ENCODE assay signal across 26 cellular contexts in the genomic region with DNA sequence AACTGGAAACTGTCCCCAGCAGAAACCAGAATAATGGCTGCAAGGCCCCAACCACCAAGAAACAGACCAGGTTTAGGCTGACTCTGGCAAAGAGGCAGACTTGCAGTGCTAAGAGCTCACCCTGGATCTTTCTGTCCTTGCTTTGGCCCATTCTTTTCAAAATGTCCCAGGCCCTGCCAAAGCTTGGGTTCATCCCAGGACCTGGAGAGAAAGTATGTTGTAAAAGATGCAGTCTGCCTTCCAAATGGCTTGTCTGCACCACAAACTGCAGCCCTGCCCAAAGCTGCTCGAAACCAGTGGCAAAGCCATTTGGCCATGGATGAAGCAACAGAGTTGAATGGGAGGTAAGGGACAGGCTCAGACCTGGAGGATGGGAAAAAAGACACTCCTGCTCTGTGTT. TPM values are rescaled to one million over a fixed set of nuclear protein-coding genes. Genes with fewer than 3 reads are reported as not detected.
"Had no signal": no experiment of that assay in that cellular context is flagged by ENCODE, and none has a peak within 500 bp of the region (broad histone marks: within the 10 kb centered on the region; RNA-seq: fewer than 3 reads in every experiment).

No MANE protein-coding gene starts in this region.

- H3K27me3 ChIP-seq: adrenal gland, breast epithelium had no signal

- H3K36me3 ChIP-seq: adrenal gland, breast epithelium had no signal

- DNase-seq: activated CD4-positive, alpha-beta memory T cell treated with anti-CD3 and anti-CD28 coated beads for 36 hours; activated CD4-positive, alpha-beta T cell treated with anti-CD3 and anti-CD28 coated beads, Interleukin-2, amount 10 ng/mL, durations not matched to agents 7 days and 5 days; activated CD4-positive, CD25-positive, alpha-beta regulatory T cell; activated CD8-positive, alpha-beta memory T cell treated with anti-CD3 and anti-CD28 coated beads for 24 hours; activated effector memory CD4-positive, alpha-beta T cell treated with anti-CD3 and anti-CD28 coated beads, Interleukin-2, amount 50 U/mL, for 16 hours; activated naive CD4-positive, alpha-beta T cell treated with anti-CD3 and anti-CD28 coated beads for 36 hours; activated naive CD8-positive, alpha-beta T cell treated with anti-CD3 and anti-CD28 coated beads for 36 hours; activated T-cell treated with anti-CD3 and anti-CD28 coated beads, Interleukin-2, amount 50 U/mL, for 4 hours; anterior cingulate cortex; caudate nucleus; KG1; MV-4-11; NCI-H1105; NCI-H1436; NCI-H1694 treated with DMSO at 0.1 percent for 48 hours; NCI-H2029 treated with DMSO at 0.1 percent for 48 hours; NCI-H345; NCI-H510A treated with DMSO at 0.1 percent for 48 hours; PC-9; T-helper 1 cell had no signal

- H2AFZ ChIP-seq: PC-9 had no signal

- H3K4me3 ChIP-seq: adrenal gland, breast epithelium, PC-9, SK-N-MC had no signal

- H3K4me1 ChIP-seq: adrenal gland, breast epithelium had no signal

- H3K27ac ChIP-seq: adrenal gland, PC-9, SK-N-MC, VCaP had no signal

- H3K4me2 ChIP-seq: PC-9 had no signal

- H3K9me3 ChIP-seq: adrenal gland, breast epithelium had no signal

- ATAC-seq: activated T-cell treated with anti-CD3 and anti-CD28 coated beads, Interleukin-2, amount 50 U/mL, for 4 hours had no signal

RNA-seq across cellular contexts. Expression of gene LNX1, which starts 38.0 kb away (rescaled TPM):
- total RNA-seq: activated CD4-positive, alpha-beta memory T cell treated with anti-CD3 and anti-CD28 coated beads for 36 hours; activated CD4-positive, alpha-beta T cell treated with anti-CD3 and anti-CD28 coated beads, Interleukin-2, amount 10 ng/mL, durations not matched to agents 7 days and 5 days; activated naive CD8-positive, alpha-beta T cell treated with anti-CD3 and anti-CD28 coated beads for 36 hours; MCF 10A; T-helper 2 cell treated with Interferon-gamma antibody and Interleukin-4, amounts not matched to agents 100 ng/mL and 5 ng/mL, for 36 hours had no signal
